Comparison of ENCODE assay signal across 26 cellular contexts in genomic region chrX:47420264-47420663, GRCh38. TPM values are rescaled to one million over a fixed set of nuclear protein-coding genes. Genes with fewer than 3 reads are reported as not detected.
"Had no signal": no experiment of that assay in that cellular context is flagged by ENCODE, and none has a peak within 500 bp of the region (broad histone marks: within the 10 kb centered on the region; RNA-seq: fewer than 3 reads in every experiment).

No MANE protein-coding gene starts in this region.

- H3K27me3 Mint-ChIP-seq: activated naive CD8-positive, alpha-beta T cell treated with anti-CD3 and anti-CD28 coated beads, Interleukin-2, amount 10 ng/mL, durations not matched to agents 7 days and 5 days; progenitor cell of endocrine pancreas; stimulated activated naive CD8-positive, alpha-beta T cell treated with anti-CD3 and anti-CD28 coated beads, Interleukin-15, Interleukin-2, amounts not matched to agents 100 ng/mL and 50 ng/mL, for 24 hours had no signal

- H3K4me1 ChIP-seq: foreskin keratinocyte, left ventricle myocardium inferior, right lobe of liver, vagina had no signal

- H3K27me3 ChIP-seq: brain microvascular endothelial cell, foreskin keratinocyte, ovary, right lobe of liver, vagina had no signal

- DNase-seq: activated CD4-positive, alpha-beta T cell treated with anti-CD3 and anti-CD28 coated beads for 4 hours; activated CD4-positive, alpha-beta T cell treated with anti-CD3 and anti-CD28 coated beads, Interleukin-2, amount 50 U/mL, for 48 hours; activated CD8-positive, alpha-beta memory T cell treated with anti-CD3 and anti-CD28 coated beads for 24 hours; activated effector memory CD4-positive, alpha-beta T cell treated with Interleukin-2 at 50 U/mL for 16 hours; activated naive CD4-positive, alpha-beta T cell treated with anti-CD3 and anti-CD28 coated beads for 36 hours; activated naive CD8-positive, alpha-beta T cell treated with anti-CD3 and anti-CD28 coated beads, Interleukin-2, amount 10 ng/mL, durations not matched to agents 7 days and 5 days; brain microvascular endothelial cell; foreskin keratinocyte; left ventricle myocardium inferior; mucosa of descending colon; ovary; right lobe of liver; stimulated activated CD4-positive, alpha-beta T cell treated with anti-CD3 and anti-CD28 coated beads, Interleukin-12 subunit alpha, Interleukin-12 subunit beta, amount 100 ng/mL, for 4 hours; stimulated activated CD4-positive, alpha-beta T cell treated with anti-CD3 and anti-CD28 coated beads, Interleukin-4, amount 100 ng/mL, for 1 hour; T-helper 2 cell; trophoblast cell had no signal

- H3K27ac Mint-ChIP-seq: activated naive CD4-positive, alpha-beta T cell treated with anti-CD3 and anti-CD28 coated beads for 36 hours; activated naive CD8-positive, alpha-beta T cell treated with anti-CD3 and anti-CD28 coated beads, Interleukin-2, amount 10 ng/mL, durations not matched to agents 7 days and 5 days; progenitor cell of endocrine pancreas; stimulated activated naive CD8-positive, alpha-beta T cell treated with anti-CD3 and anti-CD28 coated beads, Interleukin-15, Interleukin-2, amounts not matched to agents 100 ng/mL and 50 ng/mL, for 24 hours had no signal

- H3K27ac ChIP-seq: brain microvascular endothelial cell, foreskin keratinocyte, left ventricle myocardium inferior, ovary, right lobe of liver, skin epidermis, thoracic aorta, vagina, VCaP had no signal

- H3K4me1 Mint-ChIP-seq: activated naive CD8-positive, alpha-beta T cell treated with anti-CD3 and anti-CD28 coated beads, Interleukin-2, amount 10 ng/mL, durations not matched to agents 7 days and 5 days had no signal

- H3K4me3 ChIP-seq: left ventricle myocardium inferior, lung, mucosa of descending colon, ovary, right lobe of liver, skin epidermis, thoracic aorta, vagina had no signal

- ATAC-seq: esophagus mucosa, foreskin keratinocyte, mucosa of descending colon, right lobe of liver had no signal

- H3K36me3 ChIP-seq: brain microvascular endothelial cell, left ventricle myocardium inferior, ovary, right lobe of liver, thoracic aorta, vagina had no signal

- H3K9me3 ChIP-seq: left ventricle myocardium inferior, mucosa of descending colon, ovary, right lobe of liver, thoracic aorta, vagina had no signal

- H3K4me3 Mint-ChIP-seq: activated naive CD4-positive, alpha-beta T cell treated with anti-CD3 and anti-CD28 coated beads for 36 hours; activated naive CD8-positive, alpha-beta T cell treated with anti-CD3 and anti-CD28 coated beads, Interleukin-2, amount 10 ng/mL, durations not matched to agents 7 days and 5 days; stimulated activated naive CD8-positive, alpha-beta T cell treated with anti-CD3 and anti-CD28 coated beads, Interleukin-15, Interleukin-2, amounts not matched to agents 100 ng/mL and 50 ng/mL, for 24 hours had no signal

RNA-seq across cellular contexts. Expression of gene ZNF157, which starts 49.9 kb away (rescaled TPM):
- total RNA-seq: left ventricle myocardium inferior, mesenteric fat pad, right lobe of liver, subcutaneous adipose tissue, thoracic aorta, vagina had no signal
